In genomic region chr6:3965071-3965718, GRCh38 we compare ENCODE assay signal across 27 cellular contexts.
A peak's percentile ranks its signal among the peaks of the same experiment; 100 is the strongest.
DNase-seq lines count a peak whose midpoint lies in the region; ATAC-seq, FAIRE-seq and TF ChIP-seq lines count a peak whose summit lies in the region.
"Had no signal": no experiment of that assay in that cellular context is flagged by ENCODE, and none has a peak within 500 bp of the region (broad histone marks: within the 10 kb centered on the region; RNA-seq: fewer than 3 reads in every experiment).

No MANE protein-coding gene starts in this region.

- H3K27me3 ChIP-seq in endothelial cell of umbilical vein (ENCODE audit: control insufficient read depth in 2 of 2, insufficient read depth in 2 of 2, low read length in 2 of 2), result no peaks in the 10 kb centered on the region
- H3K27me3 ChIP-seq: ovary, right lobe of liver, stomach, tibial nerve had no signal

- TF ChIP-seq CTCF in endothelial cell of umbilical vein (IDR thresholded peaks at IDR 0.05; ENCODE audit: extremely low read depth in 1 of 2, insufficient read depth in 1 of 2, low read depth in 1 of 2, low read length in 2 of 2) (no peak), natural killer cell (IDR thresholded peaks at IDR 0.05) (no peak)

- no peaks in the 10 kb centered on the region for H3K27me3 Mint-ChIP-seq in natural killer cell (ENCODE audit: low read depth in 2 of 2)
- H3K27me3 Mint-ChIP-seq: B cell had no signal

- H3K36me3 Mint-ChIP-seq in natural killer cell, result no peaks in the 10 kb centered on the region

- CTCF ChIA-PET in endothelial cell of umbilical vein (lab: Charles Lee), result interaction anchor here (1.0 to 2.8 kb wide), 4 partner anchors 13 to 116 kb away, joined by 3 to 19 read pairs (median 4); partner anchors contain the start of gene FAM50B
- CTCF ChIA-PET in HEK293T (lab: Yijun Ruan, JAX), result no interaction called here

- peak overlapping the region; percentile 56 for H2AFZ ChIP-seq in endothelial cell of umbilical vein (ENCODE audit: low read depth, low read length)
- H2AFZ ChIP-seq: PC-9 had no signal

- no peaks in the 10 kb centered on the region for H3K36me3 ChIP-seq in endothelial cell of umbilical vein (ENCODE audit: control insufficient read depth in 2 of 2, extremely low read depth in 1 of 2, insufficient read depth in 2 of 2, low read length in 2 of 2)
- H3K36me3 ChIP-seq: ovary, right lobe of liver, stomach, tibial nerve had no signal

- H3K27ac ChIP-seq in endothelial cell of umbilical vein (ENCODE audit: insufficient read depth, low read depth, low read length), result peak overlapping the region; percentile 42
- H3K27ac ChIP-seq: 22Rv1, coronary artery, ovary, PC-9, right lobe of liver, SK-N-MC, stomach, tibial nerve had no signal

- H3K4me2 ChIP-seq in endothelial cell of umbilical vein (ENCODE audit: insufficient read depth, low read length), result peak overlapping the region; percentile 71
- H3K4me2 ChIP-seq: PC-9 had no signal

- peaks cover 18% of the 10 kb centered on the region for H3K4me1 ChIP-seq in endothelial cell of umbilical vein (ENCODE audit: control insufficient read depth, extremely low read depth, insufficient read depth, low read length)
- H3K4me1 ChIP-seq: right lobe of liver, stomach, tibial nerve had no signal

- H3K9me3 ChIP-seq in endothelial cell of umbilical vein (replicated peaks; ENCODE audit: control insufficient read depth, insufficient read depth, low read length), result no peaks in the 10 kb centered on the region
- H3K9me3 ChIP-seq: ovary, right lobe of liver, stomach, tibial nerve had no signal

- no TSS peak for BruUV-seq in endothelial cell of umbilical vein (replicated peaks; lab: Mats Ljungman, UMichigan)

- H3K79me2 ChIP-seq in endothelial cell of umbilical vein (ENCODE audit: control insufficient read depth, insufficient read depth, low read length), result no peaks in the 10 kb centered on the region

- DNase-seq in NCI-H82 (lab: John Stamatoyannopoulos, UW), result peak; percentile 22
- no peak for DNase-seq in NCI-H82 treated with DMSO at 0.1 percent for 48 hours (lab: John Stamatoyannopoulos, UW; ENCODE audit: unreplicated experiment)
- DNase-seq in RPMI7951 (ENCODE audit: low read depth), result peak; percentile 63
- DNase-seq in endothelial cell of umbilical vein (ENCODE audit: low read depth, low spot score), result peak; percentile 70
- DNase-seq in renal cortical epithelial cell (ENCODE audit: low read depth), result peak; percentile 20
- DNase-seq in DMS 273 treated with DMSO at 0.1 percent for 48 hours (lab: John Stamatoyannopoulos, UW), result no peak
- no peak for DNase-seq in natural killer cell
- DNase-seq in HEK293T (ENCODE audit: extremely low spot score), result no peak
- DNase-seq: activated CD4-positive, CD25-positive, alpha-beta regulatory T cell; activated CD8-positive, alpha-beta T cell treated with anti-CD3 and anti-CD28 coated beads, Interleukin-2, amount 10 ng/mL, durations not matched to agents 7 days and 5 days; activated gamma-delta T cell treated with Interleukin-2 at 50 U/mL for 16 hours; Calu3; MM.1S; naive thymus-derived CD8-positive, alpha-beta T cell; NCI-H1694; NCI-H345; ovary; PC-9; right lobe of liver; stomach had no signal

- POLR2A ChIA-PET in endothelial cell of umbilical vein (lab: Charles Lee) (no interaction called here), HEK293T (lab: Yijun Ruan, JAX) (no interaction called here)

- H3K9me1 ChIP-seq in endothelial cell of umbilical vein (replicated peaks; ENCODE audit: control insufficient read depth, extremely low read depth, insufficient read depth, low read length), result no peaks in the 10 kb centered on the region

- peak; percentile 88 for FAIRE-seq in endothelial cell of umbilical vein (lab: Jason Lieb, UNC)

- no peaks in the 10 kb centered on the region for H4K20me1 ChIP-seq in endothelial cell of umbilical vein (replicated peaks; ENCODE audit: control insufficient read depth, extremely low read depth, insufficient read depth, low read length)

- H3K27ac Mint-ChIP-seq in natural killer cell, result no peak overlapping the region
- H3K27ac Mint-ChIP-seq: activated CD8-positive, alpha-beta T cell treated with anti-CD3 and anti-CD28 coated beads, Interleukin-2, amount 10 ng/mL, durations not matched to agents 7 days and 5 days; B cell; T-helper 2 cell treated with Interferon-gamma antibody and Interleukin-4, amounts not matched to agents 5 μg/mL and 100 μg/mL, for 36 hours had no signal

- H3K4me1 Mint-ChIP-seq in natural killer cell, result no peaks in the 10 kb centered on the region

- H3K9ac ChIP-seq in endothelial cell of umbilical vein (replicated peaks; ENCODE audit: extremely low read depth, insufficient read depth, low read length), result no peak overlapping the region

- no peaks in the 10 kb centered on the region for H3K9me3 Mint-ChIP-seq in natural killer cell
- H3K9me3 Mint-ChIP-seq: IgD-negative memory B cell; naive thymus-derived CD8-positive, alpha-beta T cell; T-helper 2 cell treated with Interferon-gamma antibody and Interleukin-4, amounts not matched to agents 5 μg/mL and 100 μg/mL, for 36 hours had no signal

- peak overlapping the region in 1 of 3 experiments; percentile 7 for H3K4me3 ChIP-seq in endothelial cell of umbilical vein (replicated peaks in 1 of 3; ENCODE audit: insufficient read depth in 1 of 3, low read depth in 1 of 3, low read length in 3 of 3)
- H3K4me3 ChIP-seq: coronary artery, ovary, PC-9, right lobe of liver, SK-N-MC, stomach, tibial nerve had no signal

- ATAC-seq in natural killer cell, result no peak
- ATAC-seq: activated CD8-positive, alpha-beta T cell treated with anti-CD3 and anti-CD28 coated beads, Interleukin-2, amount 10 ng/mL, durations not matched to agents 7 days and 5 days; naive thymus-derived CD8-positive, alpha-beta T cell had no signal

- no peak for TF ChIP-seq POLR2A in endothelial cell of umbilical vein (IDR thresholded peaks at IDR 0.05; ENCODE audit: low read depth, low read length)

- dilution Hi-C loops in endothelial cell of umbilical vein (cut with MboI; ENCODE audit: extremely low pct_ligation_motif_present, low sequenced_read_pairs), result no loop called here

- no peak overlapping the region for H3K4me3 Mint-ChIP-seq in natural killer cell
- H3K4me3 Mint-ChIP-seq: activated CD8-positive, alpha-beta T cell treated with anti-CD3 and anti-CD28 coated beads, Interleukin-2, amount 10 ng/mL, durations not matched to agents 7 days and 5 days; B cell; IgD-negative memory B cell; naive thymus-derived CD8-positive, alpha-beta T cell; T-helper 2 cell treated with Interferon-gamma antibody and Interleukin-4, amounts not matched to agents 5 μg/mL and 100 μg/mL, for 36 hours had no signal

- intact Hi-C loops in endothelial cell of umbilical vein (cut with micrococcal nuclease), result loop anchor here (1.0 kb wide), 2 partner anchors 13 to 52 kb away; no protein-coding TSS in a partner anchor
- intact Hi-C loops in natural killer cell (cut with micrococcal nuclease), result no loop called here

TF ChIP-seq in endothelial cell of umbilical vein, 7 proteins besides CTCF, POLR2A, EP300 and RAD21:
- TF ChIP-seq EZH2 (IDR thresholded peaks at IDR 0.05; ENCODE audit: borderline replicate concordance, low read depth, low read length, severe bottlenecking) (no peak), FOS (IDR thresholded peaks at IDR 0.05; ENCODE audit: borderline replicate concordance, insufficient read depth, low read length) (peak; percentile 56), MYC (IDR thresholded peaks at IDR 0.05; ENCODE audit: low read depth, low read length) (no peak), JUN (IDR thresholded peaks at IDR 0.05; ENCODE audit: borderline replicate concordance, insufficient read depth, insufficient read length, low read depth) (peak; percentile 52), POLR2AphosphoS5 (IDR thresholded peaks at IDR 0.05; ENCODE audit: insufficient read depth, low read depth, low read length) (peak; percentile 51)

TF ChIP-seq in HEK293T, 16 proteins besides CTCF, POLR2A, EP300 and RAD21:
- no peak for TF ChIP-seq SP1 (IDR thresholded peaks at IDR 0.05)
- TF ChIP-seq FOXA1 (IDR thresholded peaks at IDR 0.05), result no peak
- no peak for TF ChIP-seq HDGF (IDR thresholded peaks at IDR 0.05; ENCODE audit: borderline replicate concordance)
- no peak for TF ChIP-seq CTBP1 (IDR thresholded peaks at IDR 0.05; ENCODE audit: borderline replicate concordance)
- TF ChIP-seq BHLHE40 (IDR thresholded peaks at IDR 0.05; ENCODE audit: borderline replicate concordance), result no peak
- no peak for TF ChIP-seq FOXK2 (IDR thresholded peaks at IDR 0.05)
- no peak for TF ChIP-seq ELF4 (IDR thresholded peaks at IDR 0.05)
- TF ChIP-seq, protein P1, sequence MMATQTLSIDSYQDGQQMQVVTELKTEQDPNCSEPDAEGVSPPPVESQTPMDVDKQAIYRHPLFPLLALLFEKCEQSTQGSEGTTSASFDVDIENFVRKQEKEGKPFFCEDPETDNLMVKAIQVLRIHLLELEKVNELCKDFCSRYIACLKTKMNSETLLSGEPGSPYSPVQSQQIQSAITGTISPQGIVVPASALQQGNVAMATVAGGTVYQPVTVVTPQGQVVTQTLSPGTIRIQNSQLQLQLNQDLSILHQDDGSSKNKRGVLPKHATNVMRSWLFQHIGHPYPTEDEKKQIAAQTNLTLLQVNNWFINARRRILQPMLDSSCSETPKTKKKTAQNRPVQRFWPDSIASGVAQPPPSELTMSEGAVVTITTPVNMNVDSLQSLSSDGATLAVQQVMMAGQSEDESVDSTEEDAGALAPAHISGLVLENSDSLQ (IDR thresholded peaks at IDR 0.05), result no peak
- TF ChIP-seq SUZ12 (IDR thresholded peaks at IDR 0.05), result no peak
- TF ChIP-seq TARDBP (IDR thresholded peaks at IDR 0.05), result no peak
- no peak for TF ChIP-seq FOXM1 (IDR thresholded peaks at IDR 0.05; ENCODE audit: borderline replicate concordance)
- TF ChIP-seq ZNF384 (IDR thresholded peaks at IDR 0.05), result no peak
- TF ChIP-seq NFRKB (IDR thresholded peaks at IDR 0.05), result no peak
- TF ChIP-seq L3MBTL2 (conservative IDR thresholded peaks at IDR 0.05), result no peak
- no peak for TF ChIP-seq ARNT (IDR thresholded peaks at IDR 0.05)
- no peak for TF ChIP-seq LEF1 (IDR thresholded peaks at IDR 0.05; ENCODE audit: borderline replicate concordance)
TF ChIP-seq in HEK293T: peak in this region for 0.

Comparison
In these comparisons a context has a peak if more than half of its experiments do, and no peak if none do; other contexts are left out.
1. DNase-seq: peak in NCI-H82 (single experiment), RPMI7951 (single experiment), endothelial cell of umbilical vein (single experiment) and renal cortical epithelial cell (single experiment); none in NCI-H82 treated with DMSO at 0.1 percent for 48 hours (single experiment), DMS 273 treated with DMSO at 0.1 percent for 48 hours (single experiment), natural killer cell (single experiment) and HEK293T (single experiment).